Comparison of ENCODE assay signal across 23 cellular contexts in the genomic region with DNA sequence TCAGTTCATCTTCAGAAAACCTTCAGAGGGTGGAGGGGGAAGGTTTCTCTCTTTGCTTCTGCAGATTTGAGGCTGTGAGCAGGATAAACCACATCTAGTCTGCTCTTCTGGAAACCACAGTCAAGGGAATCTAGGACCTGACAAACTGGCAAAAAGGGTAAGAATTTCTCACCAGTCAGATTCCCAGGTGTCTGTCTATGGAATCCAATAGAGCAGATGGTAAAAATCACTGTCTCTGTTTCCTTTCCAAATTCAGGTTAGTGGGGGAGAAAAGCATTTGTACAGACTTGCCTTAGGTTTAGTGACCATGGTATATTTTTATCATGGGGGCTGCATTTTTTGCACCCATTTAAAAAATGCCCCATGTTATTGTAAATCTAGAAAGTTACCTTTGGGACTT.
"Had no signal": no experiment of that assay in that cellular context is flagged by ENCODE, and none has a peak within 500 bp of the region (broad histone marks: within the 10 kb centered on the region; RNA-seq: fewer than 3 reads in every experiment).

No MANE protein-coding gene starts in this region.

- H3K36me3 ChIP-seq: SJSA1 had no signal

- FAIRE-seq: K562, RCC 7860 had no signal

- H3K27me3 Mint-ChIP-seq: IgD-negative memory B cell had no signal

- H3K4me3 Mint-ChIP-seq: IgD-negative memory B cell had no signal

- H3K27me3 ChIP-seq: SJSA1 had no signal

- H3K4me1 Mint-ChIP-seq: IgD-negative memory B cell had no signal

- H3K9me3 ChIP-seq: SJSA1 had no signal

- H3K4me2 ChIP-seq: KMS-11 had no signal

- H3K9ac ChIP-seq: KMS-11 had no signal

- H3K27ac Mint-ChIP-seq: IgD-negative memory B cell had no signal

- H3K4me3 ChIP-seq: K562, SJSA1, SK-N-MC had no signal

- H3K27ac ChIP-seq: KMS-11, SJSA1, SK-N-MC had no signal

- DNase-seq: Kasumi-1, MM.1S, NCI-H1092 treated with DMSO at 0.1 percent for 48 hours, NCI-H1436, NCI-H187, NCI-H2029, NCI-H2081 treated with DMSO at 0.1 percent for 48 hours, NCI-H2171, NCI-H226, NCI-H446, NCI-H510A, NCI-H524 treated with DMSO at 0.1 percent for 48 hours, NCI-H69, NCI-H774, Right ventricle myocardium superior, RPMI8226, SIG-M5 had no signal

- ATAC-seq: K562 had no signal
